In the genomic region with DNA sequence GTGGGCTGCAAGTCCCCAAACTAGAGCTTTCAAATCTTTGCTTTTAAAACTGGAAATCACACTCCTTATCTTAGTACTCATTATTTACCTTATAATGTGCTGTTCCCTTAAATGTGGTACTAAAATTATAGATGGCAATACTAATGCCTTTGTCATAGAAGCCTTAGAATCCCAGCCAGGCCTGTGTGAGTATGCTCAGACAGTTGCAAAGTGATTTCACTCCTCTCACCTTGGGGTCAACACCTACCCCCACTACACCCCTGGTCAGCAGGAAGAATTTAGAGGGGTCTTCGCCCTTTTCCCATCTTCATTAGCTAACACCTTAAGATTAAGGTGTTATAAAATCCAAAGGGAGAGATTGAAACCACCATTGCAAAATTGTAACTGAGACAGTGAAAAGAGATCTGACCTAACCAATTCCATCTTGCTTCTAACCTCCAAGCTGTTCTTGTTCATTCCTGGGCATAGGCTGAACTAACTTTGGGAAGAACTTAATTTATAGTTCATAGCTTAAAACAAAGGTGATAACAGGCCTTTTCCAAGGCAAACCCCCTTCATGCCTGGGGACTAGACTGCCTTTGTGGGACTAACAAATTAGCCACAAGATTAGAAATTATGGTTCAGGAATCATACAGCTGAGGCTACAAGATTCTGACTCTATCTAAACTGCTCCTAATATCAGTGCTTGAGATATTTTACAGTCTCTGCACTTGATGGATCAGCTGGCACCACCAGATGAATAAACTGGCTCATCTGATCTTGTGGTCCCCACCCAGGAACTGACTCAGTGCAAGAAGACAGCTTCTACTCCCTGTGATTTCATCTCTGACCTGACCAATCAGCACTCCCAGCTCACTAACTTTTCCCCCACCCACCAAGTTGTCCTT, we compare ENCODE assay signal across 8 cellular contexts. TPM values are rescaled to one million over a fixed set of nuclear protein-coding genes. Genes with fewer than 3 reads are reported as not detected.
DNase-seq lines count a peak whose midpoint lies in the region; ATAC-seq and TF ChIP-seq lines count a peak whose summit lies in the region.

No MANE protein-coding gene starts in this region.

- H3K4me3 ChIP-seq in AG10803 (ENCODE audit: low read length): no peak overlapping the region

- ATAC-seq in omental fat pad (ENCODE audit: low FRiP score) (peak; percentile 87), HG02884 (IDR thresholded peaks at IDR 0.05; ENCODE audit: unreplicated experiment) (no peak)

- TF ChIP-seq CTCF in AG10803 (conservative IDR thresholded peaks at IDR 0.05; ENCODE audit: low read length): no peak
- no peak for TF ChIP-seq CTCF in omental fat pad (IDR thresholded peaks at IDR 0.05)

- DNase-seq in AG10803 (ENCODE audit: low read depth): peak; percentile 66
- peak; percentile 22 for DNase-seq in T follicular helper cell (ENCODE audit: low read depth)
- peak; percentile 18 for DNase-seq in astrocyte of the hippocampus (ENCODE audit: low read depth, low spot score)
- DNase-seq in omental fat pad (ENCODE audit: low spot score): peak; percentile 46
- DNase-seq in SK-N-DZ (ENCODE audit: low spot score): no peak
- no peak for DNase-seq in NCI-H2107 (lab: John Stamatoyannopoulos, UW)
- no peak for DNase-seq in retina

RNA-seq across cellular contexts. Expression of a gene that starts 10.4 kb away (rescaled TPM):
- 10 to 100 TPM; 20.0 to 31.6 (median 29.0) TPM for total RNA-seq in omental fat pad
- polyA plus RNA-seq in SK-N-DZ (2014; cell fraction: cytosol; rRNA removed): 118 and 378 TPM in 2 replicates
- 64.1 and 65.7 TPM in 2 replicates for polyA plus RNA-seq in SK-N-DZ (2014; cell fraction: nucleus; rRNA removed)

RNA-seq across cellular contexts. Expression of a gene that starts 38.0 kb away (rescaled TPM):
- 10 to 100 TPM; 12.6 to 26.3 (median 19.4) TPM for total RNA-seq in omental fat pad
- 21.9 and 25.9 TPM in 2 replicates for polyA plus RNA-seq in SK-N-DZ (2014; cell fraction: cytosol; rRNA removed)
- polyA plus RNA-seq in SK-N-DZ (2014; cell fraction: nucleus; rRNA removed): 31.8 and 52.5 TPM in 2 replicates

Comparison
In these comparisons a context has a peak if more than half of its experiments do, and no peak if none do; other contexts are left out.
1. DNase-seq: peak in AG10803 (single experiment), T follicular helper cell (single experiment), astrocyte of the hippocampus (single experiment) and omental fat pad (single experiment); none in SK-N-DZ (single experiment), NCI-H2107 (single experiment) and retina (single experiment).